ENCODE assay signal across 36 cellular contexts in the genomic region with DNA sequence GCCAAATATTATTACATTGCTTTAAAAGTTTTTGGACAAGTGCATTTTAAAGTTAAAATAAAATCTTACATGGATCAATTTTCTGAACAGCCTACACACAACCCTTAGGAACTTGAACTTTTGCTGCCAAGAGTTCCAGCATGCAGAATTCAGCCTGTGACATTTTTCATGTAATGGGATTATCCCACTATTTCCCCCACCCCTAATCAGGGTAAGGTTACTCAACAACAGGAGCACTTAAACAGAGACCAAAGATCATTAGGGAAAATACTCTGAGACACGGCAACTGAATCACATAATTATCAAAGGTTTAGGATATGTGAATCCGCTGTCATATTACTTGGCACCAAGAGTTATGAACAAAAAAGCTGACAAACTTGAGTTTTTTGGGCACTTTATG. TPM values are rescaled to one million over a fixed set of nuclear protein-coding genes. Genes with fewer than 3 reads are reported as not detected.
"Had no signal": no experiment of that assay in that cellular context is flagged by ENCODE, and none has a peak within 500 bp of the region (broad histone marks: within the 10 kb centered on the region; RNA-seq: fewer than 3 reads in every experiment).

No MANE protein-coding gene starts in this region.

- H3K36me3 ChIP-seq: neutrophil, ovary, right lobe of liver, sigmoid colon, stomach, thoracic aorta, thyroid gland, tibial nerve, upper lobe of left lung, vagina had no signal

- H3K27me3 Mint-ChIP-seq: naive thymus-derived CD8-positive, alpha-beta T cell; natural killer cell treated with Interleukin-12 subunit alpha and Interleukin-12 subunit beta and Interleukin-15 and Interleukin-18, amount 100 ng/mL, for 72 hours; progenitor cell of endocrine pancreas; stimulated activated naive B cell treated with anti-CD40 and anti-IgM and Interleukin-4, amounts not matched to agents 10 μg/mL and 1 μg/mL and 100 μg/mL, for 72 hours; stimulated activated naive CD8-positive, alpha-beta T cell treated with anti-CD3 and anti-CD28 coated beads, Interleukin-15, Interleukin-2, amounts not matched to agents 100 ng/mL and 50 ng/mL, for 24 hours had no signal

- H2AFZ ChIP-seq: parathyroid adenoma had no signal

- H3K9me3 ChIP-seq: neutrophil, ovary, psoas muscle, right lobe of liver, sigmoid colon, stomach, thoracic aorta, thyroid gland, upper lobe of left lung, vagina had no signal

- H3K4me3 ChIP-seq: ovary, psoas muscle, right lobe of liver, sigmoid colon, stomach, thoracic aorta, thyroid gland, tibial nerve, upper lobe of left lung, vagina had no signal

- H3K27ac ChIP-seq: neutrophil, ovary, parathyroid adenoma, psoas muscle, right lobe of liver, sigmoid colon, stomach, thoracic aorta, thyroid gland, tibial nerve, upper lobe of left lung, vagina had no signal

- H3K79me2 ChIP-seq: parathyroid adenoma had no signal

- H3K27ac Mint-ChIP-seq: naive thymus-derived CD8-positive, alpha-beta T cell; natural killer cell treated with Interleukin-12 subunit alpha and Interleukin-12 subunit beta and Interleukin-15 and Interleukin-18, amount 100 ng/mL, for 72 hours; nephron progenitor cell; progenitor cell of endocrine pancreas; stimulated activated effector memory CD8-positive, alpha-beta T cell treated with anti-CD3 and anti-CD28 coated beads, Interleukin-12 subunit alpha, Interleukin-12 subunit beta, amount 100 ng/mL, for 72 hours; stimulated activated naive B cell treated with anti-CD40 and anti-IgM and Interleukin-4, amounts not matched to agents 10 μg/mL and 1 μg/mL and 100 μg/mL, for 72 hours; stimulated activated naive CD8-positive, alpha-beta T cell treated with anti-CD3 and anti-CD28 coated beads, Interleukin-15, Interleukin-2, amounts not matched to agents 100 ng/mL and 50 ng/mL, for 24 hours had no signal

- H3K27me3 ChIP-seq: neutrophil, ovary, right lobe of liver, sigmoid colon, stomach, thyroid gland, tibial nerve, upper lobe of left lung, vagina had no signal

- DNase-seq: naive thymus-derived CD8-positive, alpha-beta T cell; nephron progenitor cell; nucleus accumbens; ovary; posterior cingulate gyrus; psoas muscle; right cardiac atrium; right lobe of liver; sigmoid colon; small intestine; stimulated activated CD4-positive, alpha-beta T cell treated with anti-CD3 and anti-CD28 coated beads, Interleukin-15, amount 100 ng/mL, for 24 hours; stimulated activated CD4-positive, alpha-beta T cell treated with anti-CD3 and anti-CD28 coated beads, Interleukin-2, amount 100 ng/mL, for 24 hours; stimulated activated CD4-positive, alpha-beta T cell treated with anti-CD3 and anti-CD28 coated beads, Interleukin-2, amount 100 ng/mL, for 48 hours; stimulated activated CD4-positive, alpha-beta T cell treated with anti-CD3 and anti-CD28 coated beads, Interleukin-4, amount 100 ng/mL, for 24 hours; stimulated activated naive B cell treated with anti-CD40 and anti-IgM and Interleukin-4, amounts not matched to agents 10 μg/mL and 1 μg/mL and 100 μg/mL, for 72 hours; stimulated activated naive CD4-positive, alpha-beta T cell treated with Interleukin-2 at 50 U/mL for 16 hours; stomach; thyroid gland; trophoblast cell; upper lobe of left lung had no signal

- H3K9me3 Mint-ChIP-seq: natural killer cell treated with Interleukin-12 subunit alpha and Interleukin-12 subunit beta and Interleukin-15 and Interleukin-18, amount 100 ng/mL, for 72 hours; nephron progenitor cell; stimulated activated naive CD8-positive, alpha-beta T cell treated with anti-CD3 and anti-CD28 coated beads, Interleukin-15, Interleukin-2, amounts not matched to agents 100 ng/mL and 50 ng/mL, for 24 hours had no signal

- ATAC-seq: naive thymus-derived CD8-positive, alpha-beta T cell; natural killer cell treated with Interleukin-12 subunit alpha and Interleukin-12 subunit beta and Interleukin-15 and Interleukin-18, amount 100 ng/mL, for 72 hours; psoas muscle; right cardiac atrium; right lobe of liver; stimulated activated effector memory CD8-positive, alpha-beta T cell treated with anti-CD3 and anti-CD28 coated beads, Interleukin-12 subunit alpha, Interleukin-12 subunit beta, amount 100 ng/mL, for 72 hours; stimulated activated naive B cell treated with anti-CD40 and anti-IgM and Interleukin-4, amounts not matched to agents 10 μg/mL and 1 μg/mL and 100 μg/mL, for 72 hours had no signal

- H3K4me1 ChIP-seq: parathyroid adenoma, psoas muscle, right lobe of liver, sigmoid colon, stomach, thyroid gland, tibial nerve, upper lobe of left lung, vagina had no signal

- H3K4me1 Mint-ChIP-seq: naive thymus-derived CD8-positive, alpha-beta T cell; nephron progenitor cell; neural crest cell; stimulated activated effector memory CD8-positive, alpha-beta T cell treated with anti-CD3 and anti-CD28 coated beads, Interleukin-12 subunit alpha, Interleukin-12 subunit beta, amount 100 ng/mL, for 72 hours; stimulated activated naive B cell treated with anti-CD40 and anti-IgM and Interleukin-4, amounts not matched to agents 10 μg/mL and 1 μg/mL and 100 μg/mL, for 72 hours had no signal

- H3K36me3 Mint-ChIP-seq: naive thymus-derived CD8-positive, alpha-beta T cell; natural killer cell treated with Interleukin-12 subunit alpha and Interleukin-12 subunit beta and Interleukin-15 and Interleukin-18, amount 100 ng/mL, for 72 hours; stimulated activated effector memory CD8-positive, alpha-beta T cell treated with anti-CD3 and anti-CD28 coated beads, Interleukin-12 subunit alpha, Interleukin-12 subunit beta, amount 100 ng/mL, for 72 hours; stimulated activated naive B cell treated with anti-CD40 and anti-IgM and Interleukin-4, amounts not matched to agents 10 μg/mL and 1 μg/mL and 100 μg/mL, for 72 hours had no signal

- H3K4me3 Mint-ChIP-seq: naive thymus-derived CD8-positive, alpha-beta T cell; natural killer cell treated with Interleukin-12 subunit alpha and Interleukin-12 subunit beta and Interleukin-15 and Interleukin-18, amount 100 ng/mL, for 72 hours; nephron progenitor cell; neural crest cell; stimulated activated effector memory CD8-positive, alpha-beta T cell treated with anti-CD3 and anti-CD28 coated beads, Interleukin-12 subunit alpha, Interleukin-12 subunit beta, amount 100 ng/mL, for 72 hours; stimulated activated naive B cell treated with anti-CD40 and anti-IgM and Interleukin-4, amounts not matched to agents 10 μg/mL and 1 μg/mL and 100 μg/mL, for 72 hours; stimulated activated naive CD8-positive, alpha-beta T cell treated with anti-CD3 and anti-CD28 coated beads, Interleukin-15, Interleukin-2, amounts not matched to agents 100 ng/mL and 50 ng/mL, for 24 hours had no signal

RNA-seq across cellular contexts. Expression of a gene that starts 47.2 kb away (rescaled TPM):
- total RNA-seq: naive thymus-derived CD8-positive, alpha-beta T cell; natural killer cell treated with Interleukin-12 subunit alpha and Interleukin-12 subunit beta and Interleukin-15 and Interleukin-18, amount 100 ng/mL, for 72 hours; neural crest cell; omental fat pad; ovary; progenitor cell of endocrine pancreas; renal cortical epithelial cell; right cardiac atrium; right lobe of liver; sigmoid colon; skeletal muscle tissue; stomach; subcutaneous adipose tissue; temporal lobe; thoracic aorta; thyroid gland; tibial nerve; upper lobe of left lung; ureter; vagina had no signal
